ENCODE assay signal across 26 cellular contexts in the genomic region with DNA sequence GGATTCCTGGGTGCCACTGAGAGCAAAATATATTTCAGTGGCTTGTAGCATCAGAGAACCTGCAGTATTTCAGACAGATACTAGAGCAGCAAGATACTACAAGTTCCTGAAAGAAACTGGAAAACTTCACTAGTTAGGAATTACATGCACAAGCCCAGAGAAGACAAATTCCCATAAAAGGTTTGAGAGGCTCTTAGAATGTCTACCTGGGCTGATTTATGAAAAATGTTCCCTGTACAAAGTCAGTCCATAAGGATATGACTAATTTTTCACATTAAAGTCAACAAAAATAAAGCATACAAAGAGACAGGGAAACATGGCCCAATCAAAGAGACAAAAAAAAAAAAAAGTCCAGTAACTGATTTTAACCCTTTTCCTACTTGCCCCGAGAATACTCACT.
DNase-seq lines count a peak whose midpoint lies in the region; ATAC-seq, FAIRE-seq and TF ChIP-seq lines count a peak whose summit lies in the region.
"Had no signal": no experiment of that assay in that cellular context is flagged by ENCODE, and none has a peak within 500 bp of the region (broad histone marks: within the 10 kb centered on the region; RNA-seq: fewer than 3 reads in every experiment).

No MANE protein-coding gene starts in this region.

- no peaks in the 10 kb centered on the region for H3K9me1 ChIP-seq in endothelial cell of umbilical vein (replicated peaks; ENCODE audit: control insufficient read depth, extremely low read depth, insufficient read depth, low read length)

- POLR2A ChIA-PET in endothelial cell of umbilical vein (lab: Charles Lee): no interaction called here

- intact Hi-C loops in ascending aorta (cut with DNase I) (no loop called here), endothelial cell of umbilical vein (cut with micrococcal nuclease) (no loop called here), body of pancreas (cut with DNase I) (no loop called here)

- no peaks in the 10 kb centered on the region for H3K27me3 ChIP-seq in ascending aorta
- no peaks in the 10 kb centered on the region for H3K27me3 ChIP-seq in endothelial cell of umbilical vein (ENCODE audit: control insufficient read depth in 2 of 2, insufficient read depth in 2 of 2, low read length in 2 of 2)
- no peaks in the 10 kb centered on the region for H3K27me3 ChIP-seq in foreskin keratinocyte
- H3K27me3 ChIP-seq in body of pancreas: no peaks in the 10 kb centered on the region
- H3K27me3 ChIP-seq: BE2C, BLaER1 had no signal

- FAIRE-seq in endothelial cell of umbilical vein (lab: Jason Lieb, UNC): peak; percentile 28
- FAIRE-seq: A549, GM12878, GM12892, GM18507 had no signal

- H3K9ac ChIP-seq in endothelial cell of umbilical vein (replicated peaks; ENCODE audit: extremely low read depth, insufficient read depth, low read length): no peak overlapping the region
- H3K9ac ChIP-seq: BLaER1 had no signal

- H3K4me1 ChIP-seq in ascending aorta: no peaks in the 10 kb centered on the region
- no peaks in the 10 kb centered on the region for H3K4me1 ChIP-seq in endothelial cell of umbilical vein (ENCODE audit: control insufficient read depth, extremely low read depth, insufficient read depth, low read length)
- no peaks in the 10 kb centered on the region for H3K4me1 ChIP-seq in foreskin keratinocyte
- no peaks in the 10 kb centered on the region for H3K4me1 ChIP-seq in body of pancreas
- H3K4me1 ChIP-seq: A549, BE2C, BLaER1 had no signal

- peak overlapping the region; percentile 16 to 18 for H3K27ac ChIP-seq in ascending aorta
- H3K27ac ChIP-seq in endothelial cell of umbilical vein (ENCODE audit: insufficient read depth, low read depth, low read length): no peak overlapping the region
- no peak overlapping the region for H3K27ac ChIP-seq in foreskin keratinocyte
- no peak overlapping the region for H3K27ac ChIP-seq in body of pancreas
- H3K27ac ChIP-seq: 22Rv1, A549, BLaER1 had no signal

- no peaks in the 10 kb centered on the region for H3K9me3 ChIP-seq in ascending aorta
- no peaks in the 10 kb centered on the region for H3K9me3 ChIP-seq in endothelial cell of umbilical vein (replicated peaks; ENCODE audit: control insufficient read depth, insufficient read depth, low read length)
- no peaks in the 10 kb centered on the region for H3K9me3 ChIP-seq in body of pancreas
- H3K9me3 ChIP-seq: A549, BE2C, BLaER1 had no signal

- no peak overlapping the region for H2AFZ ChIP-seq in endothelial cell of umbilical vein (ENCODE audit: low read depth, low read length)

- no peak overlapping the region for H3K4me2 ChIP-seq in endothelial cell of umbilical vein (ENCODE audit: insufficient read depth, low read length)
- H3K4me2 ChIP-seq: A549, BLaER1 had no signal

- no peak for TF ChIP-seq POLR2A in endothelial cell of umbilical vein (IDR thresholded peaks at IDR 0.05; ENCODE audit: low read depth, low read length)
- TF ChIP-seq POLR2A in body of pancreas (IDR thresholded peaks at IDR 0.05): no peak

- DNase-seq in DMS53 (lab: John Stamatoyannopoulos, UW): peak; percentile 12
- no peak for DNase-seq in DMS53 treated with DMSO at 0.1 percent for 48 hours (lab: John Stamatoyannopoulos, UW; ENCODE audit: unreplicated experiment)
- no peak for DNase-seq in ascending aorta (ENCODE audit: low spot score in 2 of 2)
- DNase-seq in endothelial cell of umbilical vein (ENCODE audit: low read depth, low spot score): no peak
- peak; percentile 7 to 22 for DNase-seq in foreskin keratinocyte
- DNase-seq in AG08395 (ENCODE audit: low spot score): no peak
- DNase-seq in body of pancreas: no peak
- DNase-seq: BE2C; C1 segment of cervical spinal cord; CD4-positive, alpha-beta memory T cell; CD4-positive, CD25-positive, alpha-beta regulatory T cell; CD8-positive, alpha-beta memory T cell; COR-L47; DMS 273 treated with DMSO at 0.1 percent for 48 hours; DMS153; DMS79; DND-41; EL; GDM1 had no signal

- 83 to 88% methylated on average over 1 of the region's 1 CpG for WGBS in body of pancreas, 2 donors

- no peaks in the 10 kb centered on the region for H4K20me1 ChIP-seq in endothelial cell of umbilical vein (replicated peaks; ENCODE audit: control insufficient read depth, extremely low read depth, insufficient read depth, low read length)
- H4K20me1 ChIP-seq: BLaER1 had no signal

- H3K79me2 ChIP-seq in endothelial cell of umbilical vein (ENCODE audit: control insufficient read depth, insufficient read depth, low read length): no peaks in the 10 kb centered on the region

- H3K36me3 ChIP-seq in ascending aorta (no peaks in the 10 kb centered on the region), endothelial cell of umbilical vein (ENCODE audit: control insufficient read depth in 2 of 2, extremely low read depth in 1 of 2, insufficient read depth in 2 of 2, low read length in 2 of 2) (no peaks in the 10 kb centered on the region), body of pancreas (replicated peaks in 1 of 2; ENCODE audit: insufficient read depth in 1 of 2, low read depth in 2 of 2) (no peaks in the 10 kb centered on the region)
- H3K36me3 ChIP-seq: BE2C, BLaER1 had no signal

- no peak overlapping the region for H3K4me3 ChIP-seq in ascending aorta
- H3K4me3 ChIP-seq in endothelial cell of umbilical vein (replicated peaks in 1 of 3; ENCODE audit: insufficient read depth in 1 of 3, low read depth in 1 of 3, low read length in 3 of 3): no peak overlapping the region
- H3K4me3 ChIP-seq in body of pancreas: no peak overlapping the region
- H3K4me3 ChIP-seq: A549, BLaER1, GM12878 had no signal

- BruUV-seq in endothelial cell of umbilical vein (replicated peaks; lab: Mats Ljungman, UMichigan): no TSS peak

- CTCF ChIA-PET in endothelial cell of umbilical vein (lab: Charles Lee): no interaction called here

- dilution Hi-C loops in endothelial cell of umbilical vein (cut with MboI; ENCODE audit: extremely low pct_ligation_motif_present, low sequenced_read_pairs): no loop called here

- TF ChIP-seq CTCF in ascending aorta (IDR thresholded peaks at IDR 0.05): no peak
- TF ChIP-seq CTCF in endothelial cell of umbilical vein (IDR thresholded peaks at IDR 0.05; ENCODE audit: extremely low read depth in 1 of 2, insufficient read depth in 1 of 2, low read depth in 1 of 2, low read length in 2 of 2): no peak
- TF ChIP-seq CTCF in foreskin keratinocyte (conservative IDR thresholded peaks at IDR 0.05): no peak
- TF ChIP-seq CTCF in body of pancreas (IDR thresholded peaks at IDR 0.05): no peak

- ATAC-seq in foreskin keratinocyte: no peak
- ATAC-seq in GM21381 (IDR thresholded peaks at IDR 0.05; ENCODE audit: unreplicated experiment): no peak
- ATAC-seq in body of pancreas: no peak
- ATAC-seq: A549, GM12878 had no signal

TF ChIP-seq in endothelial cell of umbilical vein, 7 proteins besides CTCF, POLR2A, EP300 and RAD21:
- no peak for TF ChIP-seq POLR2AphosphoS5 (IDR thresholded peaks at IDR 0.05; ENCODE audit: insufficient read depth, low read depth, low read length)
- TF ChIP-seq, protein P1, sequence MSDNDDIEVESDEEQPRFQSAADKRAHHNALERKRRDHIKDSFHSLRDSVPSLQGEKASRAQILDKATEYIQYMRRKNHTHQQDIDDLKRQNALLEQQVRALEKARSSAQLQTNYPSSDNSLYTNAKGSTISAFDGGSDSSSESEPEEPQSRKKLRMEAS (IDR thresholded peaks at IDR 0.05; ENCODE audit: insufficient read depth, insufficient read length): no peak
- TF ChIP-seq JUN (IDR thresholded peaks at IDR 0.05; ENCODE audit: borderline replicate concordance, insufficient read depth, insufficient read length, low read depth): no peak
- no peak for TF ChIP-seq EZH2 (IDR thresholded peaks at IDR 0.05; ENCODE audit: borderline replicate concordance, low read depth, low read length, severe bottlenecking)
- TF ChIP-seq GATA2 (IDR thresholded peaks at IDR 0.05; ENCODE audit: insufficient read depth, insufficient read length, low read depth, low read length): no peak
- no peak for TF ChIP-seq MYC (IDR thresholded peaks at IDR 0.05; ENCODE audit: low read depth, low read length)
- no peak for TF ChIP-seq FOS (IDR thresholded peaks at IDR 0.05; ENCODE audit: borderline replicate concordance, insufficient read depth, low read length)

Comparison
In these comparisons a context has a peak if more than half of its experiments do, and no peak if none do; other contexts are left out.
1. DNase-seq: peak in DMS53 (single experiment) and foreskin keratinocyte (2 of 2); none in DMS53 treated with DMSO at 0.1 percent for 48 hours (single experiment), ascending aorta (0 of 2), endothelial cell of umbilical vein (single experiment), AG08395 (single experiment) and body of pancreas (0 of 4).
2. H3K27ac ChIP-seq: peak in ascending aorta (2 of 2); none in endothelial cell of umbilical vein (single experiment), foreskin keratinocyte (single experiment) and body of pancreas (0 of 4).